30 cellular contexts compared by ENCODE assay signal in genomic region chr20:6836821-6837374, GRCh38.
"Had no signal": no experiment of that assay in that cellular context is flagged by ENCODE, and none has a peak within 500 bp of the region (broad histone marks: within the 10 kb centered on the region; RNA-seq: fewer than 3 reads in every experiment).

No MANE protein-coding gene starts in this region.

- H3K36me3 Mint-ChIP-seq: activated naive CD4-positive, alpha-beta T cell treated with anti-CD3 and anti-CD28 coated beads, Interleukin-2, amount 10 ng/mL, durations not matched to agents 7 days and 5 days; activated naive CD4-positive, alpha-beta T cell treated with anti-CD3 and anti-CD28 coated beads, Interleukin-2, amount 50 U/mL, for 72 hours; activated naive CD8-positive, alpha-beta T cell treated with anti-CD3 and anti-CD28 coated beads, Interleukin-2, amount 10 ng/mL, durations not matched to agents 7 days and 5 days; brain had no signal

- H3K27ac Mint-ChIP-seq: activated CD4-positive, alpha-beta memory T cell treated with anti-CD3 and anti-CD28 coated beads, Interleukin-2, amount 10 ng/mL, durations not matched to agents 7 days and 5 days; activated CD4-positive, alpha-beta T cell treated with anti-CD3 and anti-CD28 coated beads, Interleukin-2, amount 10 ng/mL, durations not matched to agents 7 days and 5 days; activated naive CD4-positive, alpha-beta T cell treated with anti-CD3 and anti-CD28 coated beads, Interleukin-2, amount 10 ng/mL, durations not matched to agents 7 days and 5 days; activated naive CD4-positive, alpha-beta T cell treated with anti-CD3 and anti-CD28 coated beads, Interleukin-2, amount 50 U/mL, for 72 hours; activated naive CD8-positive, alpha-beta T cell treated with anti-CD3 and anti-CD28 coated beads, Interleukin-2, amount 10 ng/mL, durations not matched to agents 7 days and 5 days; activated T-cell treated with anti-CD3 and anti-CD28 coated beads, Interleukin-2, amount 50 U/mL, for 24 hours; activated T-cell treated with anti-CD3 and anti-CD28 coated beads, Interleukin-2, amount 50 U/mL, for 72 hours; brain had no signal

- H3K27me3 Mint-ChIP-seq: activated CD4-positive, alpha-beta memory T cell treated with anti-CD3 and anti-CD28 coated beads, Interleukin-2, amount 10 ng/mL, durations not matched to agents 7 days and 5 days; activated CD4-positive, alpha-beta T cell treated with anti-CD3 and anti-CD28 coated beads, Interleukin-2, amount 10 ng/mL, durations not matched to agents 7 days and 5 days; activated naive CD4-positive, alpha-beta T cell treated with anti-CD3 and anti-CD28 coated beads, Interleukin-2, amount 10 ng/mL, durations not matched to agents 7 days and 5 days; activated naive CD8-positive, alpha-beta T cell treated with anti-CD3 and anti-CD28 coated beads, Interleukin-2, amount 10 ng/mL, durations not matched to agents 7 days and 5 days had no signal

- H3K27me3 ChIP-seq: ascending aorta, cardiac muscle cell, colonic mucosa, esophagus muscularis mucosa, gastrocnemius medialis had no signal

- DNase-seq: activated CD4-positive, alpha-beta memory T cell treated with anti-CD3 and anti-CD28 coated beads, Interleukin-2, amount 10 ng/mL, durations not matched to agents 7 days and 5 days; activated CD4-positive, alpha-beta T cell treated with anti-CD3 and anti-CD28 coated beads for 1 hour; activated CD4-positive, alpha-beta T cell treated with anti-CD3 and anti-CD28 coated beads for 4 hours; activated CD4-positive, alpha-beta T cell treated with anti-CD3 and anti-CD28 coated beads, Interleukin-2, amount 10 ng/mL, durations not matched to agents 7 days and 5 days; activated CD4-positive, alpha-beta T cell treated with anti-CD3 and anti-CD28 coated beads, Interleukin-2, amount 50 U/mL, for 4 hours; activated CD8-positive, alpha-beta memory T cell treated with anti-CD3 and anti-CD28 coated beads, Interleukin-2, amount 50 U/mL, for 48 hours; activated gamma-delta T cell; activated naive CD4-positive, alpha-beta T cell; activated naive CD4-positive, alpha-beta T cell treated with anti-CD3 and anti-CD28 coated beads, Interleukin-2, amount 10 ng/mL, durations not matched to agents 7 days and 5 days; activated naive CD8-positive, alpha-beta T cell treated with anti-CD3 and anti-CD28 coated beads, Interleukin-2, amount 10 ng/mL, durations not matched to agents 7 days and 5 days; activated T-cell treated with anti-CD3 and anti-CD28 coated beads for 4 hours; activated T-cell treated with anti-CD3 and anti-CD28 coated beads, Interleukin-2, amount 50 U/mL, for 24 hours; activated T-cell treated with anti-CD3 and anti-CD28 coated beads, Interleukin-2, amount 50 U/mL, for 72 hours; central memory CD4-positive, alpha-beta T cell; cerebellar nuclear complex; colonic mucosa; dorsolateral prefrontal cortex; effector memory CD4-positive, alpha-beta T cell; erythroblast; foreskin keratinocyte; gastrocnemius medialis; glutamatergic neuron; heart left ventricle; T-helper 2 cell had no signal

- H3K9me3 Mint-ChIP-seq: activated CD4-positive, alpha-beta memory T cell treated with anti-CD3 and anti-CD28 coated beads, Interleukin-2, amount 10 ng/mL, durations not matched to agents 7 days and 5 days; activated CD4-positive, alpha-beta T cell treated with anti-CD3 and anti-CD28 coated beads, Interleukin-2, amount 10 ng/mL, durations not matched to agents 7 days and 5 days; activated naive CD4-positive, alpha-beta T cell treated with anti-CD3 and anti-CD28 coated beads, Interleukin-2, amount 10 ng/mL, durations not matched to agents 7 days and 5 days; activated T-cell treated with anti-CD3 and anti-CD28 coated beads, Interleukin-2, amount 50 U/mL, for 24 hours; brain had no signal

- H3K4me1 ChIP-seq: ascending aorta, breast epithelium, colonic mucosa, esophagus muscularis mucosa, foreskin keratinocyte, gastrocnemius medialis, heart left ventricle had no signal

- H3K4me3 ChIP-seq: ascending aorta, breast epithelium, cardiac muscle cell, colonic mucosa, dorsolateral prefrontal cortex, esophagus muscularis mucosa, gastrocnemius medialis, heart left ventricle had no signal

- H3K4me1 Mint-ChIP-seq: activated CD4-positive, alpha-beta memory T cell treated with anti-CD3 and anti-CD28 coated beads, Interleukin-2, amount 10 ng/mL, durations not matched to agents 7 days and 5 days; activated CD4-positive, alpha-beta T cell treated with anti-CD3 and anti-CD28 coated beads, Interleukin-2, amount 10 ng/mL, durations not matched to agents 7 days and 5 days; activated naive CD4-positive, alpha-beta T cell treated with anti-CD3 and anti-CD28 coated beads, Interleukin-2, amount 10 ng/mL, durations not matched to agents 7 days and 5 days; activated naive CD8-positive, alpha-beta T cell treated with anti-CD3 and anti-CD28 coated beads, Interleukin-2, amount 10 ng/mL, durations not matched to agents 7 days and 5 days; brain had no signal

- H3K36me3 ChIP-seq: ascending aorta, breast epithelium, cardiac muscle cell, colonic mucosa, esophagus muscularis mucosa, gastrocnemius medialis, heart left ventricle had no signal

- ATAC-seq: activated naive CD4-positive, alpha-beta T cell treated with anti-CD3 and anti-CD28 coated beads, Interleukin-2, amount 50 U/mL, for 72 hours; activated T-cell treated with anti-CD3 and anti-CD28 coated beads, Interleukin-2, amount 50 U/mL, for 72 hours; foreskin keratinocyte; gastrocnemius medialis; heart left ventricle had no signal

- H3K9me3 ChIP-seq: ascending aorta, breast epithelium, colonic mucosa, esophagus muscularis mucosa, gastrocnemius medialis, heart left ventricle had no signal

- H3K27ac ChIP-seq: ascending aorta, breast epithelium, cardiac muscle cell, colonic mucosa, dorsolateral prefrontal cortex, esophagus muscularis mucosa, foreskin keratinocyte, gastrocnemius medialis, heart left ventricle had no signal

- H3K4me3 Mint-ChIP-seq: activated CD4-positive, alpha-beta memory T cell treated with anti-CD3 and anti-CD28 coated beads, Interleukin-2, amount 10 ng/mL, durations not matched to agents 7 days and 5 days; activated CD4-positive, alpha-beta T cell treated with anti-CD3 and anti-CD28 coated beads, Interleukin-2, amount 10 ng/mL, durations not matched to agents 7 days and 5 days; activated naive CD4-positive, alpha-beta T cell treated with anti-CD3 and anti-CD28 coated beads, Interleukin-2, amount 10 ng/mL, durations not matched to agents 7 days and 5 days; activated naive CD8-positive, alpha-beta T cell treated with anti-CD3 and anti-CD28 coated beads, Interleukin-2, amount 10 ng/mL, durations not matched to agents 7 days and 5 days; activated T-cell treated with anti-CD3 and anti-CD28 coated beads, Interleukin-2, amount 50 U/mL, for 24 hours; activated T-cell treated with anti-CD3 and anti-CD28 coated beads, Interleukin-2, amount 50 U/mL, for 72 hours; brain had no signal
